In the genomic region with DNA sequence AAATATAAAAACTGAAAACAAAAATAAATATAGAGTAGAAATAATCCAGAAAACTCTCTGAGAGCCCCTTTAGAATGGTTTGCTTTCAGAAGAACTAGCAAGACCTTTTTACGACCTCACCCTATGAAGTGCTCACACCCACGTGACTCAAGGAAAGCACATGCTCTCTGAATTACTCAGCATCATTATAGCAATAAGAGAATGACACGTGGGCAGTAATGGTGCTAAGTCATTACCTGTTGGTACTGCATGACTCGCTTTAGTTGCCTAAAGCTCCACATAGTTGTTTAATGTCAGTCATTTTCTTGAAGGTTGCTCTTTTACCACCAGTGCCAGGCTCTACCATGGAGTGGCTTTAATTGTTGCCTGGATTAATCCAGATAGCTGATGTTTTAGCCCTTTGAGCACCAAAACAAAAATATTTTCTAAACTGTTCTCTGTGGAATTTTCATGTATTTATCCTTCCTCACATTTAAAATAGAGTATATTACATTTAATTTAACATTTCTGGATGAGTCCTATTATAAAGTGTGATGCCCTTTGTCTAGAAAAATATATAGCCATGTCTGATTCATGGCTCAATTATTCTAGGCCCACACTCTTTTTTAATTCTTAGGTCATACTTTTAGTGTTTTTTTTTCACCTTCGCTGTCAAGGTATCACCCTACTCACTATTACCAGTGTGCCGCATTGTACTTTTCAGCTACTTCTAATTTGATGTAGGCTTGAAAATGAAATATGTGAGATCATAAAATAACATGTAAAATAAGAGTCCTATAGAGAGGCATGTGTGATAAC, we compare ENCODE assay signal across 9 cellular contexts. TPM values are rescaled to one million over a fixed set of nuclear protein-coding genes. Genes with fewer than 3 reads are reported as not detected.
DNase-seq lines count a peak whose midpoint lies in the region; ATAC-seq and TF ChIP-seq lines count a peak whose summit lies in the region.
"Had no signal": no experiment of that assay in that cellular context is flagged by ENCODE, and none has a peak within 500 bp of the region (broad histone marks: within the 10 kb centered on the region; RNA-seq: fewer than 3 reads in every experiment).

No MANE protein-coding gene starts in this region.

- ATAC-seq in HG02885 (IDR thresholded peaks at IDR 0.05; ENCODE audit: poor library complexity, unreplicated experiment) (peak; percentile 46), heart left ventricle (no peak)
- ATAC-seq in naive thymus-derived CD4-positive, alpha-beta T cell, result no peak

- H3K9me3 ChIP-seq in naive thymus-derived CD4-positive, alpha-beta T cell (ENCODE audit: control insufficient read depth in 2 of 3, low read length in 3 of 3), result no peaks in the 10 kb centered on the region
- H3K9me3 ChIP-seq in heart left ventricle, result no peaks in the 10 kb centered on the region

- peak; percentile 36 for DNase-seq in GDM1 (lab: John Stamatoyannopoulos, UW)
- peak; percentile 46 for DNase-seq in brain microvascular endothelial cell
- DNase-seq in renal cortical epithelial cell (ENCODE audit: low read depth), result peak; percentile 99
- no peak for DNase-seq in mesothelial cell of epicardium (ENCODE audit: low spot score in 2 of 2, unreplicated experiment in 2 of 2)
- no peak for DNase-seq in naive thymus-derived CD4-positive, alpha-beta T cell
- no peak for DNase-seq in heart left ventricle
- DNase-seq: dorsolateral prefrontal cortex, NCI-H510A treated with DMSO at 0.1 percent for 48 hours had no signal

- no peaks in the 10 kb centered on the region for H3K36me3 Mint-ChIP-seq in mesothelial cell of epicardium
- no peaks in the 10 kb centered on the region for H3K36me3 Mint-ChIP-seq in naive thymus-derived CD4-positive, alpha-beta T cell

- intact Hi-C loops in naive thymus-derived CD4-positive, alpha-beta T cell (cut with micrococcal nuclease), result no loop called here
- intact Hi-C loops in heart left ventricle (cut with DNase I), result loop anchor here in 5 of 10 donors (5.0 to 10.0 kb wide), 3 partner anchors 46 to 106 kb away; a partner anchor contains a TSS

- WGBS in heart left ventricle, 4 donors, result 85 to 90% (median 88%) methylated on average over 6 of the region's 6 CpGs

- in situ Hi-C loops in brain microvascular endothelial cell (cut with HindIII; ENCODE audit: low pct_ligation_motif_present, low sequenced_read_pairs), result no loop called here

- H3K36me3 ChIP-seq in brain microvascular endothelial cell (replicated peaks) (no peaks in the 10 kb centered on the region), heart left ventricle (no peaks in the 10 kb centered on the region)
- no peaks in the 10 kb centered on the region for H3K36me3 ChIP-seq in naive thymus-derived CD4-positive, alpha-beta T cell (ENCODE audit: control insufficient read depth in 2 of 3, insufficient read depth in 3 of 3, low read length in 3 of 3)

- H3K27ac Mint-ChIP-seq in mesothelial cell of epicardium, result no peak overlapping the region
- no peak overlapping the region for H3K27ac Mint-ChIP-seq in naive thymus-derived CD4-positive, alpha-beta T cell

- H3K4me1 Mint-ChIP-seq in mesothelial cell of epicardium, result peaks cover 4% of the 10 kb centered on the region
- H3K4me1 Mint-ChIP-seq in naive thymus-derived CD4-positive, alpha-beta T cell, result no peaks in the 10 kb centered on the region

- H3K4me1 ChIP-seq in naive thymus-derived CD4-positive, alpha-beta T cell (ENCODE audit: control insufficient read depth in 2 of 2, insufficient read depth in 2 of 2, low read length in 2 of 2), result no peaks in the 10 kb centered on the region
- H3K4me1 ChIP-seq in heart left ventricle, result peaks cover 0 to 4% (median 0%) of the 10 kb centered on the region in 12 donors

- CTCF ChIA-PET in naive thymus-derived CD4-positive, alpha-beta T cell (lab: Charles Lee), result interaction anchor here (0.6 to 2.1 kb wide), 2 partner anchors 98 to 101 kb away, joined by 4 to 8 read pairs; a partner anchor contains a TSS

- no peak for TF ChIP-seq POLR2A in heart left ventricle (IDR thresholded peaks at IDR 0.05)

- H3K27me3 Mint-ChIP-seq in mesothelial cell of epicardium (ENCODE audit: low read depth), result peaks cover 1% of the 10 kb centered on the region
- H3K27me3 Mint-ChIP-seq in naive thymus-derived CD4-positive, alpha-beta T cell, result peaks cover 9 to 20% (median 17%) of the 10 kb centered on the region in 5 donors

- H3K27me3 ChIP-seq in brain microvascular endothelial cell (replicated peaks) (no peaks in the 10 kb centered on the region), heart left ventricle (no peaks in the 10 kb centered on the region)
- H3K27me3 ChIP-seq in naive thymus-derived CD4-positive, alpha-beta T cell (ENCODE audit: control insufficient read depth in 2 of 2, insufficient read depth in 2 of 2, low read length in 2 of 2), result no peaks in the 10 kb centered on the region

- POLR2A ChIA-PET in naive thymus-derived CD4-positive, alpha-beta T cell (lab: Charles Lee), result no interaction called here

- peak overlapping the region; percentile 72 for H3K27ac ChIP-seq in brain microvascular endothelial cell
- no peak overlapping the region for H3K27ac ChIP-seq in naive thymus-derived CD4-positive, alpha-beta T cell (ENCODE audit: low read depth, low read length)
- no peak overlapping the region for H3K27ac ChIP-seq in heart left ventricle
- H3K27ac ChIP-seq: dorsolateral prefrontal cortex had no signal

- peaks cover 7% of the 10 kb centered on the region for H3K9me3 Mint-ChIP-seq in mesothelial cell of epicardium
- H3K9me3 Mint-ChIP-seq in naive thymus-derived CD4-positive, alpha-beta T cell, result peaks cover 0 to 2% (median 0%) of the 10 kb centered on the region in 11 donors

- no peak overlapping the region for H3K4me3 Mint-ChIP-seq in mesothelial cell of epicardium
- no peak overlapping the region for H3K4me3 Mint-ChIP-seq in naive thymus-derived CD4-positive, alpha-beta T cell

- H3K4me3 ChIP-seq in brain microvascular endothelial cell (ENCODE audit: low read depth, low read length), result no peak overlapping the region
- no peak overlapping the region for H3K4me3 ChIP-seq in naive thymus-derived CD4-positive, alpha-beta T cell (ENCODE audit: low read length)
- no peak overlapping the region for H3K4me3 ChIP-seq in heart left ventricle
- H3K4me3 ChIP-seq: dorsolateral prefrontal cortex had no signal

- TF ChIP-seq CTCF in brain microvascular endothelial cell (IDR thresholded peaks at IDR 0.05; ENCODE audit: low read depth, low read length, missing control alignments) (no peak), mesothelial cell of epicardium (IDR thresholded peaks at IDR 0.05; ENCODE audit: unreplicated experiment) (no peak), heart left ventricle (IDR thresholded peaks at IDR 0.05) (no peak)

RNA-seq across cellular contexts. Expression of a gene that starts 56.8 kb away (rescaled TPM):
- total RNA-seq in renal cortical epithelial cell (12.0 and 18.9 TPM in 2 replicates), mesothelial cell of epicardium (1.3 to 1.6 TPM (median 1.5 TPM) in 3 replicates), heart left ventricle (10 to 100 TPM in 2 of 9 donors, 1 to 10 TPM in 7; 5.4 to 10.1 (median 6.4) TPM)
- total RNA-seq in naive thymus-derived CD4-positive, alpha-beta T cell, result under 1 TPM; 0.22 to 0.54 (median 0.29) TPM
- under 1 TPM; 0.12 to 0.46 TPM for polyA plus RNA-seq in naive thymus-derived CD4-positive, alpha-beta T cell
- 1 to 10 TPM; 2.7 to 6.5 TPM for polyA plus RNA-seq in heart left ventricle

Comparison
In these comparisons a context has a peak if more than half of its experiments do, and no peak if none do; other contexts are left out.
1. DNase-seq: peak in GDM1 (single experiment), brain microvascular endothelial cell (single experiment) and renal cortical epithelial cell (single experiment); none in mesothelial cell of epicardium (0 of 2), naive thymus-derived CD4-positive, alpha-beta T cell (0 of 9) and heart left ventricle (0 of 5).